ENCODE assay signal across 9 cellular contexts in genomic region chr15:101501703-101502373, GRCh38. TPM values are rescaled to one million over a fixed set of nuclear protein-coding genes. Genes with fewer than 3 reads are reported as not detected.
A peak's percentile ranks its signal among the peaks of the same experiment; 100 is the strongest.
DNase-seq lines count a peak whose midpoint lies in the region; ATAC-seq and TF ChIP-seq lines count a peak whose summit lies in the region.
"Had no signal": no experiment of that assay in that cellular context is flagged by ENCODE, and none has a peak within 500 bp of the region (broad histone marks: within the 10 kb centered on the region; RNA-seq: fewer than 3 reads in every experiment).

No MANE protein-coding gene starts in this region.

- H3K36me3 Mint-ChIP-seq in natural killer cell = no peaks in the 10 kb centered on the region

- H3K4me3 ChIP-seq in effector memory CD4-positive, alpha-beta T cell (ENCODE audit: insufficient read depth, low read depth, low read length, poor library complexity, severe bottlenecking) = peak overlapping the region; percentile 28
- no peak overlapping the region for H3K4me3 ChIP-seq in thoracic aorta

- H3K4me1 ChIP-seq in effector memory CD4-positive, alpha-beta T cell (ENCODE audit: control insufficient read depth, insufficient read depth, low read length, poor library complexity, severe bottlenecking) = no peaks in the 10 kb centered on the region
- H3K4me1 ChIP-seq in thoracic aorta (ENCODE audit: control insufficient read depth in 1 of 2, low read depth in 2 of 2) = peaks cover 8% of the 10 kb centered on the region in 2 donors

- intact Hi-C loops in natural killer cell (cut with micrococcal nuclease) = loop anchor here (1.0 kb wide), 1 partner anchor 202 kb away; no protein-coding TSS in a partner anchor

- no peaks in the 10 kb centered on the region for H3K27me3 ChIP-seq in effector memory CD4-positive, alpha-beta T cell (replicated peaks; ENCODE audit: control insufficient read depth, insufficient read depth, low read length, poor library complexity, severe bottlenecking)
- no peaks in the 10 kb centered on the region for H3K27me3 ChIP-seq in thoracic aorta (replicated peaks; ENCODE audit: insufficient read depth)

- ATAC-seq in HG03460 (IDR thresholded peaks at IDR 0.05; ENCODE audit: unreplicated experiment) = peak; percentile 60
- peak; percentile 70 to 77 for ATAC-seq in activated CD4-positive, CD25-positive, alpha-beta regulatory T cell treated with anti-CD3 and anti-CD28 coated beads, Interleukin-2, amount 50 U/mL, for 24 hours
- peak; percentile 66 to 91 (median 89) for ATAC-seq in natural killer cell
- no peak for ATAC-seq in thoracic aorta (ENCODE audit: insufficient number of reproducible peaks, low FRiP score, low read depth)

- H3K27ac Mint-ChIP-seq in natural killer cell = peak overlapping the region in 1 of 2 donors; percentile 75

- H3K9me3 Mint-ChIP-seq in natural killer cell = no peaks in the 10 kb centered on the region

- no peaks in the 10 kb centered on the region for H3K9me3 ChIP-seq in effector memory CD4-positive, alpha-beta T cell (ENCODE audit: control insufficient read depth, low read length)
- no peaks in the 10 kb centered on the region for H3K9me3 ChIP-seq in thoracic aorta

- no peak overlapping the region for H3K27ac ChIP-seq in effector memory CD4-positive, alpha-beta T cell (ENCODE audit: insufficient read depth, low read length, poor library complexity, severe bottlenecking)
- no peak overlapping the region for H3K27ac ChIP-seq in thoracic aorta
- H3K27ac ChIP-seq: epithelial cell of prostate had no signal

- H3K4me1 Mint-ChIP-seq in natural killer cell = peaks cover 11 to 27% of the 10 kb centered on the region in 2 donors

- DNase-seq in SKM-1 treated with dmso at 0.1 percent for 144 hours (lab: John Stamatoyannopoulos, UW; ENCODE audit: unreplicated experiment) = peak; percentile 21
- no peak for DNase-seq in SKM-1 (lab: John Stamatoyannopoulos, UW; ENCODE audit: unreplicated experiment)
- DNase-seq in effector memory CD4-positive, alpha-beta T cell = no peak
- DNase-seq in natural killer cell = peak; percentile 28
- no peak for DNase-seq in thoracic aorta (ENCODE audit: low spot score)
- DNase-seq in dedifferentiated amniotic fluid mesenchymal stem cell (ENCODE audit: extremely low spot score) = no peak

- H3K27me3 Mint-ChIP-seq in natural killer cell (ENCODE audit: low read depth in 2 of 2) = peaks cover 17 to 38% of the 10 kb centered on the region in 2 donors

- TF ChIP-seq CTCF in natural killer cell (IDR thresholded peaks at IDR 0.05) (peak; percentile 50), thoracic aorta (IDR thresholded peaks at IDR 0.05) (peak; percentile 15)

- no peaks in the 10 kb centered on the region for H3K36me3 ChIP-seq in effector memory CD4-positive, alpha-beta T cell (ENCODE audit: control insufficient read depth, insufficient read depth, low read length)
- no peaks in the 10 kb centered on the region for H3K36me3 ChIP-seq in thoracic aorta

- peak overlapping the region; percentile 28 for H3K4me3 Mint-ChIP-seq in natural killer cell

RNA-seq across cellular contexts. Expression of gene PCSK6, which starts 12.3 kb away (rescaled TPM):
- total RNA-seq in natural killer cell (1 to 10 TPM; 1.5 to 2.4 (median 2.4) TPM), thoracic aorta (1 to 10 TPM; 5.1 to 8.8 TPM)

Comparison
In these comparisons a context has a peak if more than half of its experiments do, and no peak if none do; other contexts are left out.
1. DNase-seq: peak in SKM-1 treated with dmso at 0.1 percent for 144 hours (single experiment) and natural killer cell (single experiment); none in SKM-1 (single experiment), effector memory CD4-positive, alpha-beta T cell (0 of 3), thoracic aorta (single experiment) and dedifferentiated amniotic fluid mesenchymal stem cell (single experiment).